Comparison of ENCODE assay signal across 8 cellular contexts in the genomic region with DNA sequence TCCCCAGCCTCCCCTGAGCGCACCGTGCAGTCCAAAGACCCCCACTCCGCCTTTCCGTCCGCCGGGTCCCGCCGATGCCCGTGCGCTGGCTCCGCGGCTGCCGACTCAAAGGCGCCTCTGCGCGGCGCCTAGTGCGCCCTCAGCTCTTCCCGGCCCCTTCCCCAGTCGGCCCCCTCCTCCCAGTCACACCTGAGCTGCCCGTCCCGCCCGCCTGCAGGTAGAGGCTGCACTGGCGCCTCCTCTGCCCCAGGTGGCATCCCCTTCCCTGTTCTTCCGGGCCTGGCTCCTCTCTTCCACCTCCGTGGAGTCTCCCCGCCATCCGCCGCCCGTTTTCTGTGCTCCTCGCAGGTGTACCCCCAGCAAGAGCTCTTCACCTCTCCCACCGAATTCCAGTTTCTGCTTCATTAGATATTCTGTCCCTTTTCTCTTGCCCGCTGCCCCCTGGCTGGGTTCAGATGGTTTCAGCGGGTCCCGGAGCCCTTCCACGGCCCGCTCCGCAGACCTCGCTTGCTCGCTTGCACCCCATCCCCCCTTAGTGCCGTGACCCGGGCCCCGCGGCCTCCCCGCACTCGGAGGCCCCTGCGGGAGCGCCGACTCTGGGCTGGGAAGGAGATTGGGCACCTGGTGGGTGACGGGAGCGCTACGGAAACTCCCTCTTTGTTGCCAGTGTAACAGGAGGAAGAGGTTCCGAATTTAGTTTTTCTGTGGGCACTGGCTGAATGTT. TPM values are rescaled to one million over a fixed set of nuclear protein-coding genes. Genes with fewer than 3 reads are reported as not detected.
DNase-seq lines count a peak whose midpoint lies in the region; ATAC-seq lines count a peak whose summit lies in the region.

No MANE protein-coding gene starts in this region.

- 0 out of 2 replicates have a peak, but pooled peaks cover 5% of the 10 kb centered on the region for H4K20me1 ChIP-seq in Karpas-422 (ENCODE audit: insufficient read depth, low read depth, low read length)

- peak overlapping the region; percentile 78 for H3K4me2 ChIP-seq in Karpas-422 (ENCODE audit: low read depth, low read length, poor library complexity, severe bottlenecking)

- H3K27ac ChIP-seq in Karpas-422 (ENCODE audit: low read length), result no peak overlapping the region
- H3K27ac ChIP-seq in angular gyrus (ENCODE audit: low read depth, low read length), result peak overlapping the region; percentile 95
- H3K27ac ChIP-seq in right cardiac atrium (ENCODE audit: low read length), result peak overlapping the region; percentile 59
- peak overlapping the region; percentile 21 for H3K27ac ChIP-seq in rectal smooth muscle tissue (ENCODE audit: low read depth, low read length)

- WGBS in right cardiac atrium, result under 1% methylated on average over 53 of the region's 53 CpGs

- H3K27me3 ChIP-seq in Karpas-422 (ENCODE audit: low read length) (no peaks in the 10 kb centered on the region; the same call in 1 of the 2 replicates), right cardiac atrium (ENCODE audit: control insufficient read depth, insufficient read depth) (no peaks in the 10 kb centered on the region), rectal smooth muscle tissue (ENCODE audit: control insufficient read depth, insufficient read depth, low read length) (no peaks in the 10 kb centered on the region)

- intact Hi-C loops in right cardiac atrium (cut with DNase I), result no loop called here

- peak overlapping the region; percentile 52; the same call in 1 of the 2 replicates for H2AFZ ChIP-seq in Karpas-422 (ENCODE audit: low read length)

- H3K9me3 ChIP-seq in Karpas-422 (ENCODE audit: low read length) (no peaks in the 10 kb centered on the region), right cardiac atrium (ENCODE audit: control insufficient read depth, low read length) (no peaks in the 10 kb centered on the region)

- no peaks in the 10 kb centered on the region for H3K9me2 ChIP-seq in Karpas-422 (replicated peaks; ENCODE audit: insufficient read depth, low read length)

- H3K9ac ChIP-seq in Karpas-422 (ENCODE audit: low read length) (peak overlapping the region; percentile 65), rectal smooth muscle tissue (ENCODE audit: low read length) (peak overlapping the region; percentile 61)

- peak; percentile 24 for ATAC-seq in GM21529 (IDR thresholded peaks at IDR 0.05; ENCODE audit: unreplicated experiment)
- ATAC-seq in right cardiac atrium, result peak in 1 of 2 donors; percentile 7

- no peaks in the 10 kb centered on the region for H3K36me3 ChIP-seq in Karpas-422 (ENCODE audit: insufficient read depth, low read length)
- no peaks in the 10 kb centered on the region for H3K36me3 ChIP-seq in rectal smooth muscle tissue (ENCODE audit: control insufficient read depth, insufficient read depth, low read length)

- H3K4me3 ChIP-seq in Karpas-422 (ENCODE audit: low read length) (peak overlapping the region; percentile 79), right cardiac atrium (ENCODE audit: low read length) (peak overlapping the region; percentile 88), rectal smooth muscle tissue (ENCODE audit: low read length) (peak overlapping the region; percentile 71)

- peaks cover 18% of the 10 kb centered on the region for H3K4me1 ChIP-seq in Karpas-422 (ENCODE audit: low read length)
- H3K4me1 ChIP-seq in right cardiac atrium (ENCODE audit: control insufficient read depth, insufficient read depth, low read length), result no peaks in the 10 kb centered on the region
- H3K4me1 ChIP-seq in rectal smooth muscle tissue (ENCODE audit: control insufficient read depth, insufficient read depth, low read length), result peaks cover 3% of the 10 kb centered on the region

- DNase-seq in D341Med (ENCODE audit: low spot score) (peak; percentile 63), Karpas-422 (no peak), SW480 (ENCODE audit: low spot score) (peak; percentile 88), right cardiac atrium (peak; percentile 41 to 75 (median 72)), pons (ENCODE audit: low spot score) (no peak)

- H3K79me2 ChIP-seq in Karpas-422 (ENCODE audit: low read length), result no peaks in the 10 kb centered on the region

RNA-seq across cellular contexts. Expression of a gene that starts 0.7 kb away (rescaled TPM):
- total RNA-seq in Karpas-422 (2014; rRNA removed; shearing (Covaris generic); ENCODE audit: low replicate concordance), result 3.2 and 3.7 TPM in 2 replicates
- 10 to 100 TPM; 12.1 to 18.3 (median 16.3) TPM for total RNA-seq in right cardiac atrium
- 5.8 TPM for polyA plus RNA-seq in right cardiac atrium

Comparison
In these comparisons a context has a peak if more than half of its experiments do, and no peak if none do; other contexts are left out.
1. DNase-seq: peak in D341Med (single experiment), SW480 (single experiment) and right cardiac atrium (3 of 3); none in Karpas-422 (single experiment) and pons (single experiment).
2. Peak in every context shown above with its lines, with median percentiles within 50 percentile points of each other: H3K4me3 ChIP-seq.